Comparison of ENCODE assay signal across 15 cellular contexts in the genomic region with DNA sequence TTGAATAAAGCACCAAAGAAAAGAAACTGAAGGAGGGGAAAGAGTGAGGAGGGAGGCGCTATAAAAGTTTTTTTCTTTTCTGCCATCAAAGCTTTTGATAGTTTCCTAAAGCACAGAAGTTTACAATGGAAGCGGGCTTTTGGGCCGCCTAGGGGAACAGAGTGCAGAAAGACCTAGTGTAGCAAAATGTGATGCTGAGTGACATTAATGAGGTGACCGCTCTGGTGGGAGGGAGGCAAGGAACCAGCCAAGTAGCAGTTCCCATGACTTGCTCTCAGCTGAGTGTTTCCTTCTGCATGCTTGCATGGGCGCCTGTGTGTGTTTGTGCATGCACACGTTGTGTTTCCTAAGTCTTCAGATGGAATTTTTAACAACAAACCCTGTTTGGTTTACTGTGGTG.
"Had no signal": no experiment of that assay in that cellular context is flagged by ENCODE, and none has a peak within 500 bp of the region (broad histone marks: within the 10 kb centered on the region; RNA-seq: fewer than 3 reads in every experiment).

No MANE protein-coding gene starts in this region.

- H3K4me3 ChIP-seq: breast epithelium, heart right ventricle, spleen, transverse colon had no signal

- H3K9me3 ChIP-seq: breast epithelium, heart right ventricle, spleen, transverse colon had no signal

- H3K4me3 Mint-ChIP-seq: activated CD8-positive, alpha-beta memory T cell treated with anti-CD3 and anti-CD28 coated beads, Interleukin-2, amount 10 ng/mL, durations not matched to agents 7 days and 5 days; activated T-cell treated with anti-CD3 and anti-CD28 coated beads, Interleukin-2, amount 50 U/mL, for 24 hours; stimulated activated memory B cell treated with anti-CD40 and anti-IgM and Interleukin-4, amounts not matched to agents 10 μg/mL and 1 μg/mL and 100 μg/mL, for 72 hours had no signal

- H3K9me3 Mint-ChIP-seq: activated naive CD4-positive, alpha-beta T cell treated with anti-CD3 and anti-CD28 coated beads, Interleukin-2, amount 50 U/mL, for 72 hours; activated T-cell treated with anti-CD3 and anti-CD28 coated beads, Interleukin-2, amount 50 U/mL, for 24 hours; stimulated activated memory B cell treated with anti-CD40 and anti-IgM and Interleukin-4, amounts not matched to agents 10 μg/mL and 1 μg/mL and 100 μg/mL, for 72 hours had no signal

- H3K4me1 ChIP-seq: breast epithelium, transverse colon had no signal

- H3K36me3 ChIP-seq: breast epithelium had no signal

- H3K27me3 ChIP-seq: breast epithelium, heart right ventricle, spleen, transverse colon had no signal

- H3K27ac ChIP-seq: breast epithelium, spleen, transverse colon had no signal

- H3K27ac Mint-ChIP-seq: activated CD8-positive, alpha-beta memory T cell treated with anti-CD3 and anti-CD28 coated beads, Interleukin-2, amount 10 ng/mL, durations not matched to agents 7 days and 5 days; activated naive CD4-positive, alpha-beta T cell treated with anti-CD3 and anti-CD28 coated beads, Interleukin-2, amount 50 U/mL, for 72 hours; stimulated activated memory B cell treated with anti-CD40 and anti-IgM and Interleukin-4, amounts not matched to agents 10 μg/mL and 1 μg/mL and 100 μg/mL, for 72 hours had no signal

- DNase-seq: activated CD4-positive, alpha-beta T cell treated with anti-CD3 and anti-CD28 coated beads, Interleukin-2, amount 50 U/mL, for 4 hours; activated CD8-positive, alpha-beta memory T cell treated with anti-CD3 and anti-CD28 coated beads, Interleukin-2, amount 10 ng/mL, durations not matched to agents 7 days and 5 days; activated effector memory CD4-positive, alpha-beta T cell treated with Interleukin-2 at 50 U/mL for 16 hours; activated T-cell treated with anti-CD3 and anti-CD28 coated beads, Interleukin-2, amount 50 U/mL, for 24 hours; amniotic stem cell; effector CD4-positive, alpha-beta T cell; foreskin melanocyte; heart right ventricle; spleen; stimulated activated CD4-positive, alpha-beta T cell treated with anti-CD3 and anti-CD28 coated beads, Interleukin-1b, Interleukin-23, amount 100 ng/mL, for 48 hours; T-helper 2 cell; transverse colon had no signal

- H3K27me3 Mint-ChIP-seq: activated CD8-positive, alpha-beta memory T cell treated with anti-CD3 and anti-CD28 coated beads, Interleukin-2, amount 10 ng/mL, durations not matched to agents 7 days and 5 days; activated T-cell treated with anti-CD3 and anti-CD28 coated beads, Interleukin-2, amount 50 U/mL, for 24 hours; stimulated activated memory B cell treated with anti-CD40 and anti-IgM and Interleukin-4, amounts not matched to agents 10 μg/mL and 1 μg/mL and 100 μg/mL, for 72 hours had no signal
